2 cellular contexts compared by ENCODE assay signal in the genomic region with DNA sequence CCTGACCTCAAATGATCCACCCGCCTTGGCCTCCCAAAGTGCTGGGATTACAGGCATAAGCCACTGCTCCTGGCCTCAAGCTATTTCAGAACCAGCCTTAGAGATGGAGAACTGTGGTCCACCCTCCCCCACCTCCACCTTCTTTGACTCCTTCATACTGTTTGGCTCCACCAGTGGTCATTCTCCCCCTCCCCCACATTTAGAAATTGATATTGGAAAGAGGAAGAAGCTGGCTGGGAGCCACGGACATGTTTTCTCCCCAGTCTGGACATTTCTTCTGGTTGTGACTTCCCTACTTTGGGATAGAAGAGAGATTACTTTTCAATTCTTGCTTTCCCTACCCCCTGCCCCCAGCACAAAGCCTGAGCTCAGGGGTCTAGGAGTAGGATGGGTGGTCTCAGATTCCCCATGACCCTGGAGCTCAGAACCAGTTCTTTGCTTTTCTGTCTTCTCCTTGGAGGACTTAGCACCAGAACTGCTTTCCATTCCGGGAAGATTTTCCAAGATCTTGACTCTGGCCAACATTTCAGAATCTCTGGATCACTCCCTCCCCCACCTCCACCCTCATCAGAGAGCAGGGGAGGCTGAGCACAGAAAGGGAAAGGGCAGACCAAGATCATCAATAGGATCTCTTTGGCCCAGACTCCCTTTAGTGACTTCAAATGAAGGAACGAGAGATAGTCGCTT.
TF ChIP-seq lines count a peak whose summit lies in the region.

No MANE protein-coding gene starts in this region.

TF ChIP-seq in IMR-90, 13 proteins besides CTCF, POLR2A, EP300 and RAD21:
- no peak for TF ChIP-seq FOS (IDR thresholded peaks at IDR 0.05; ENCODE audit: low read depth, low read length)
- TF ChIP-seq CHD1 (IDR thresholded peaks at IDR 0.05; ENCODE audit: low read depth, low read length) = no peak
- no peak for TF ChIP-seq RCOR1 (IDR thresholded peaks at IDR 0.05; ENCODE audit: insufficient replicate concordance, low read length)

TF ChIP-seq in liver, 16 proteins besides CTCF, POLR2A, EP300 and RAD21:
- TF ChIP-seq, protein P1, sequence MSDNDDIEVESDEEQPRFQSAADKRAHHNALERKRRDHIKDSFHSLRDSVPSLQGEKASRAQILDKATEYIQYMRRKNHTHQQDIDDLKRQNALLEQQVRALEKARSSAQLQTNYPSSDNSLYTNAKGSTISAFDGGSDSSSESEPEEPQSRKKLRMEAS (IDR thresholded peaks at IDR 0.05) = no peak
- TF ChIP-seq, protein P2, sequence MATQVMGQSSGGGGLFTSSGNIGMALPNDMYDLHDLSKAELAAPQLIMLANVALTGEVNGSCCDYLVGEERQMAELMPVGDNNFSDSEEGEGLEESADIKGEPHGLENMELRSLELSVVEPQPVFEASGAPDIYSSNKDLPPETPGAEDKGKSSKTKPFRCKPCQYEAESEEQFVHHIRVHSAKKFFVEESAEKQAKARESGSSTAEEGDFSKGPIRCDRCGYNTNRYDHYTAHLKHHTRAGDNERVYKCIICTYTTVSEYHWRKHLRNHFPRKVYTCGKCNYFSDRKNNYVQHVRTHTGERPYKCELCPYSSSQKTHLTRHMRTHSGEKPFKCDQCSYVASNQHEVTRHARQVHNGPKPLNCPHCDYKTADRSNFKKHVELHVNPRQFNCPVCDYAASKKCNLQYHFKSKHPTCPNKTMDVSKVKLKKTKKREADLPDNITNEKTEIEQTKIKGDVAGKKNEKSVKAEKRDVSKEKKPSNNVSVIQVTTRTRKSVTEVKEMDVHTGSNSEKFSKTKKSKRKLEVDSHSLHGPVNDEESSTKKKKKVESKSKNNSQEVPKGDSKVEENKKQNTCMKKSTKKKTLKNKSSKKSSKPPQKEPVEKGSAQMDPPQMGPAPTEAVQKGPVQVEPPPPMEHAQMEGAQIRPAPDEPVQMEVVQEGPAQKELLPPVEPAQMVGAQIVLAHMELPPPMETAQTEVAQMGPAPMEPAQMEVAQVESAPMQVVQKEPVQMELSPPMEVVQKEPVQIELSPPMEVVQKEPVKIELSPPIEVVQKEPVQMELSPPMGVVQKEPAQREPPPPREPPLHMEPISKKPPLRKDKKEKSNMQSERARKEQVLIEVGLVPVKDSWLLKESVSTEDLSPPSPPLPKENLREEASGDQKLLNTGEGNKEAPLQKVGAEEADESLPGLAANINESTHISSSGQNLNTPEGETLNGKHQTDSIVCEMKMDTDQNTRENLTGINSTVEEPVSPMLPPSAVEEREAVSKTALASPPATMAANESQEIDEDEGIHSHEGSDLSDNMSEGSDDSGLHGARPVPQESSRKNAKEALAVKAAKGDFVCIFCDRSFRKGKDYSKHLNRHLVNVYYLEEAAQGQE (IDR thresholded peaks at IDR 0.05) = no peak
- TF ChIP-seq YY1 (IDR thresholded peaks at IDR 0.05) (no peak), EGR1 (IDR thresholded peaks at IDR 0.05; ENCODE audit: low read depth in 2 of 2) (no peak), TAF1 (conservative IDR thresholded peaks at IDR 0.05) (no peak), RXRA (IDR thresholded peaks at IDR 0.05) (no peak), HNF4G (IDR thresholded peaks at IDR 0.05) (no peak), GABPA (IDR thresholded peaks at IDR 0.05 in 1 of 2, conservative IDR thresholded peaks at IDR 0.05 in 1 of 2) (no peak), HNF4A (conservative IDR thresholded peaks at IDR 0.05) (no peak), FOXA1 (IDR thresholded peaks at IDR 0.05) (no peak), SP1 (IDR thresholded peaks at IDR 0.05) (no peak), JUND (IDR thresholded peaks at IDR 0.05) (no peak), NR2F2 (IDR thresholded peaks at IDR 0.05) (no peak), FOXA2 (IDR thresholded peaks at IDR 0.05) (no peak)
- TF ChIP-seq, protein P3, sequence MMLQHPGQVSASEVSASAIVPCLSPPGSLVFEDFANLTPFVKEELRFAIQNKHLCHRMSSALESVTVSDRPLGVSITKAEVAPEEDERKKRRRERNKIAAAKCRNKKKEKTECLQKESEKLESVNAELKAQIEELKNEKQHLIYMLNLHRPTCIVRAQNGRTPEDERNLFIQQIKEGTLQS (IDR thresholded peaks at IDR 0.05) = no peak
- TF ChIP-seq, protein P4, sequence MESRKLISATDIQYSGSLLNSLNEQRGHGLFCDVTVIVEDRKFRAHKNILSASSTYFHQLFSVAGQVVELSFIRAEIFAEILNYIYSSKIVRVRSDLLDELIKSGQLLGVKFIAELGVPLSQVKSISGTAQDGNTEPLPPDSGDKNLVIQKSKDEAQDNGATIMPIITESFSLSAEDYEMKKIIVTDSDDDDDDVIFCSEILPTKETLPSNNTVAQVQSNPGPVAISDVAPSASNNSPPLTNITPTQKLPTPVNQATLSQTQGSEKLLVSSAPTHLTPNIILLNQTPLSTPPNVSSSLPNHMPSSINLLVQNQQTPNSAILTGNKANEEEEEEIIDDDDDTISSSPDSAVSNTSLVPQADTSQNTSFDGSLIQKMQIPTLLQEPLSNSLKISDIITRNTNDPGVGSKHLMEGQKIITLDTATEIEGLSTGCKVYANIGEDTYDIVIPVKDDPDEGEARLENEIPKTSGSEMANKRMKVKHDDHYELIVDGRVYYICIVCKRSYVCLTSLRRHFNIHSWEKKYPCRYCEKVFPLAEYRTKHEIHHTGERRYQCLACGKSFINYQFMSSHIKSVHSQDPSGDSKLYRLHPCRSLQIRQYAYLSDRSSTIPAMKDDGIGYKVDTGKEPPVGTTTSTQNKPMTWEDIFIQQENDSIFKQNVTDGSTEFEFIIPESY (IDR thresholded peaks at IDR 0.05) = no peak
